15 cellular contexts compared by ENCODE assay signal in the genomic region with DNA sequence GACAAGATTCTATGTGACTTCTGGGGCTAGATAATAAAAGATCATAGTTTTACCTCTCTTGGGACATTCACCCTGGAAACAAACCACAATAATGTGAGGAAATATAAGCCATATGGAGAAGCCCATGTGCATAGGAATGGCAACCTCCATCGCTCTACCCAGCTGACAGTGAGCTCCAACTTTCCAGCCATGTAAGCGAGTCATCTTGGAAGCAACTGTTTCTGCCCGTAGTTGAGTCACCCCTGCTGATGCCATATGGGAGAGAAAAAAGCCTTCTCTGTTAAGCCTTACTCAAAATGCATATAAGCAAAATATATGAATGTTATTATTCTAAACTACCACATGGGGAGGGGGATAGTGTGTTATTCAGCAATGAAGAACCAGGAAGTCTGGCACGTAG. TPM values are rescaled to one million over a fixed set of nuclear protein-coding genes. Genes with fewer than 3 reads are reported as not detected.
DNase-seq lines count a peak whose midpoint lies in the region; ATAC-seq and TF ChIP-seq lines count a peak whose summit lies in the region.
"Had no signal": no experiment of that assay in that cellular context is flagged by ENCODE, and none has a peak within 500 bp of the region (broad histone marks: within the 10 kb centered on the region; RNA-seq: fewer than 3 reads in every experiment).

No MANE protein-coding gene starts in this region.

- peak overlapping the region; percentile 33; the same call in 1 of the 2 replicates for H2BK20ac ChIP-seq in IMR-90 (ENCODE audit: low read depth, low read length)

- DNase-seq in EL (peak; percentile 72), IMR-90 (peak; percentile 92), astrocyte of the spinal cord (ENCODE audit: low read depth, low spot score) (peak; percentile 71), kidney glomerular epithelial cell (lab: John Stamatoyannopoulos, UW) (peak; percentile 23), head of caudate nucleus (no peak), OCI-LY7 (ENCODE audit: low spot score) (no peak)
- no peak for DNase-seq in activated effector memory CD4-positive, alpha-beta T cell treated with Interleukin-2 at 50 U/mL for 16 hours
- DNase-seq: activated CD4-positive, CD25-positive, alpha-beta regulatory T cell; DMS53; naive thymus-derived CD4-positive, alpha-beta T cell; NCI-H2227 treated with DMSO at 0.1 percent for 48 hours; SHP77 treated with DMSO at 0.1 percent for 48 hours had no signal

- no peaks in the 10 kb centered on the region for H3K79me1 ChIP-seq in IMR-90 (ENCODE audit: low read depth in 1 of 2, low read length in 2 of 2)

- H4K91ac ChIP-seq in IMR-90 (ENCODE audit: insufficient read depth, low read depth, low read length) = no peak overlapping the region

- H4K20me1 ChIP-seq in IMR-90 (ENCODE audit: insufficient read depth, low read length) = no peaks in the 10 kb centered on the region
- H4K20me1 ChIP-seq in OCI-LY7 (ENCODE audit: insufficient read depth, low read length) = no peaks in the 10 kb centered on the region

- no peak overlapping the region for H4K5ac ChIP-seq in IMR-90 (ENCODE audit: low read depth, low read length)

- H2BK15ac ChIP-seq in IMR-90 (ENCODE audit: low read depth, low read length) = no peak overlapping the region

- no peak overlapping the region for H3K18ac ChIP-seq in IMR-90 (ENCODE audit: low read depth, low read length)

- TF ChIP-seq POLR2A in IMR-90 (IDR thresholded peaks at IDR 0.05; ENCODE audit: low read depth, low read length) = no peak

- TF ChIP-seq CTCF in IMR-90 (conservative IDR thresholded peaks at IDR 0.05; ENCODE audit: low read depth, low read length) (no peak), astrocyte of the spinal cord (IDR thresholded peaks at IDR 0.05; ENCODE audit: low read depth, low read length) (no peak), OCI-LY7 (conservative IDR thresholded peaks at IDR 0.05; ENCODE audit: low read length) (no peak)

- H3K4me1 ChIP-seq in IMR-90 (ENCODE audit: control insufficient read depth, insufficient read depth, low read length) (0 out of 2 replicates have a peak, but pooled peaks cover 1% of the 10 kb centered on the region), OCI-LY7 (ENCODE audit: insufficient read depth, low read length, poor library complexity, severe bottlenecking) (no peaks in the 10 kb centered on the region)

- peak; percentile 9; the same call in 1 of the 2 replicates for TF ChIP-seq RAD21 in IMR-90 (IDR thresholded peaks at IDR 0.05; ENCODE audit: low read length)

- H3K9me3 ChIP-seq in IMR-90 (ENCODE audit: control insufficient read depth, insufficient read depth, low read length) = no peaks in the 10 kb centered on the region
- H3K9me3 ChIP-seq in OCI-LY7 (ENCODE audit: low read length) = no peaks in the 10 kb centered on the region

- H2BK5ac ChIP-seq in IMR-90 (ENCODE audit: low read depth, low read length, poor library complexity, severe bottlenecking) = no peak overlapping the region

- BruUV-seq in IMR-90 (replicated peaks; lab: Mats Ljungman, UMichigan) (no TSS peak), OCI-LY7 (replicated peaks; lab: Mats Ljungman, UMichigan) (no TSS peak)

- H3K56ac ChIP-seq in IMR-90 (ENCODE audit: extremely low read depth, insufficient read depth, low read length) = no peak overlapping the region

- dilution Hi-C loops in IMR-90 (cut with HindIII; ENCODE audit: low sequenced_read_pairs, unreplicated experiment) = no loop called here

- no peak overlapping the region for H3K14ac ChIP-seq in IMR-90 (replicated peaks; ENCODE audit: low read depth, low read length)

- H3K79me2 ChIP-seq in OCI-LY7 (ENCODE audit: insufficient read depth, low read depth, low read length) = no peaks in the 10 kb centered on the region

- no peaks in the 10 kb centered on the region for H3K9me2 ChIP-seq in OCI-LY7 (ENCODE audit: insufficient read depth, low read length)

- WGBS in IMR-90 (ENCODE audit: extremely low coverage in 2 of 2, insufficient read length in 1 of 2), 2 experiments = no CpG with 5 or more reads among the region's 4 CpGs

- in situ Hi-C loops in IMR-90 (cut with MboI; ENCODE audit: low sequenced_read_pairs) = no loop called here
- in situ Hi-C loops in astrocyte of the spinal cord (cut with HindIII; ENCODE audit: low sequenced_read_pairs) = no loop called here

- peaks cover 6% of the 10 kb centered on the region for H3K27me3 ChIP-seq in IMR-90 (ENCODE audit: control insufficient read depth, insufficient read depth, low read length)

- H3K4me2 ChIP-seq in IMR-90 (ENCODE audit: low read depth, low read length) = no peak overlapping the region
- H3K4me2 ChIP-seq in OCI-LY7 (ENCODE audit: low read length) = no peak overlapping the region
- H3K4me2 ChIP-seq: KMS-11 had no signal

- POLR2A ChIA-PET in IMR-90 (lab: Charles Lee; ENCODE audit: unreplicated experiment) = no interaction called here
- POLR2A ChIA-PET in OCI-LY7 (lab: Charles Lee) = interaction anchor here (0.9 kb wide), 1 partner anchor 8 kb away, joined by 3 read pairs; no protein-coding TSS in a partner anchor

- H3K23ac ChIP-seq in IMR-90 (ENCODE audit: low read depth, low read length) = no peak overlapping the region

- H3K4me3 ChIP-seq in IMR-90 (ENCODE audit: insufficient read depth, low read depth, low read length) (no peak overlapping the region), astrocyte of the spinal cord (ENCODE audit: low read depth, low read length) (no peak overlapping the region), OCI-LY7 (ENCODE audit: low read depth, low read length, poor library complexity, severe bottlenecking) (no peak overlapping the region)

- H3K27ac ChIP-seq in IMR-90 (ENCODE audit: insufficient read depth, low read length) = no peak overlapping the region
- H3K27ac ChIP-seq in OCI-LY7 (ENCODE audit: low read depth, low read length, poor library complexity, severe bottlenecking) = no peak overlapping the region
- H3K27ac ChIP-seq: KMS-11 had no signal

- H2AFZ ChIP-seq in IMR-90 (replicated peaks; ENCODE audit: low read length, poor library complexity) = no peak overlapping the region
- no peak overlapping the region for H2AFZ ChIP-seq in OCI-LY7 (ENCODE audit: low read length)

- no peak overlapping the region for H3K4ac ChIP-seq in IMR-90 (ENCODE audit: low read depth, low read length)

- CTCF ChIA-PET in IMR-90 (lab: Yijun Ruan, JAX) = no interaction called here
- CTCF ChIA-PET in OCI-LY7 (lab: Charles Lee; ENCODE audit: unreplicated experiment) = no interaction called here

- ATAC-seq in IMR-90 (ENCODE audit: low read depth) (peak; percentile 97), HG03095 (IDR thresholded peaks at IDR 0.05; ENCODE audit: unreplicated experiment) (no peak)
- ATAC-seq: naive thymus-derived CD4-positive, alpha-beta T cell; sciatic nerve had no signal

- H2AK9ac ChIP-seq in IMR-90 (replicated peaks; ENCODE audit: low read depth, low read length, poor library complexity) = no peak overlapping the region

- H3K9me1 ChIP-seq in IMR-90 (ENCODE audit: insufficient read depth, low read length) = no peaks in the 10 kb centered on the region

- intact Hi-C loops in IMR-90 (cut with micrococcal nuclease) = no loop called here
- intact Hi-C loops in head of caudate nucleus (cut with DNase I) = no loop called here
- intact Hi-C loops in OCI-LY7 (cut with micrococcal nuclease; ENCODE audit: unreplicated experiment) = no loop called here

- no peak overlapping the region for H3K9ac ChIP-seq in IMR-90 (ENCODE audit: low read depth, low read length)
- H3K9ac ChIP-seq: KMS-11 had no signal

- H2BK120ac ChIP-seq in IMR-90 (ENCODE audit: low read depth, low read length) = no peak overlapping the region

- H4K8ac ChIP-seq in IMR-90 (ENCODE audit: low read depth in 2 of 2, low read length in 2 of 2) = no peak overlapping the region

- no peaks in the 10 kb centered on the region for H3K36me3 ChIP-seq in IMR-90 (ENCODE audit: control insufficient read depth, insufficient read depth, low read length)
- H3K36me3 ChIP-seq in OCI-LY7 (ENCODE audit: insufficient read depth, low read length) = no peaks in the 10 kb centered on the region

- no peak overlapping the region for H2AK5ac ChIP-seq in IMR-90 (ENCODE audit: low read depth, low read length)

TF ChIP-seq in IMR-90, 13 proteins besides CTCF, POLR2A, EP300 and RAD21:
- TF ChIP-seq FOS (IDR thresholded peaks at IDR 0.05; ENCODE audit: low read depth, low read length) (0 out of 2 replicates have a peak, but pooled peaks have one; percentile 56), MAZ (IDR thresholded peaks at IDR 0.05; ENCODE audit: borderline replicate concordance, low read depth, low read length) (no peak), MAFK (IDR thresholded peaks at IDR 0.05; ENCODE audit: low read depth, low read length) (no peak), CEBPB (IDR thresholded peaks at IDR 0.05; ENCODE audit: low read depth, low read length) (peak; percentile 39; the same call in 1 of the 2 replicates)
- TF ChIP-seq, protein P1, sequence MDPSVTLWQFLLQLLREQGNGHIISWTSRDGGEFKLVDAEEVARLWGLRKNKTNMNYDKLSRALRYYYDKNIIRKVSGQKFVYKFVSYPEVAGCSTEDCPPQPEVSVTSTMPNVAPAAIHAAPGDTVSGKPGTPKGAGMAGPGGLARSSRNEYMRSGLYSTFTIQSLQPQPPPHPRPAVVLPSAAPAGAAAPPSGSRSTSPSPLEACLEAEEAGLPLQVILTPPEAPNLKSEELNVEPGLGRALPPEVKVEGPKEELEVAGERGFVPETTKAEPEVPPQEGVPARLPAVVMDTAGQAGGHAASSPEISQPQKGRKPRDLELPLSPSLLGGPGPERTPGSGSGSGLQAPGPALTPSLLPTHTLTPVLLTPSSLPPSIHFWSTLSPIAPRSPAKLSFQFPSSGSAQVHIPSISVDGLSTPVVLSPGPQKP (IDR thresholded peaks at IDR 0.05; ENCODE audit: borderline replicate concordance, low read depth, low read length) = no peak

RNA-seq across cellular contexts. Expression of a gene that starts 31.4 kb away (rescaled TPM):
- 39.6 and 53.6 TPM in 2 replicates for total RNA-seq in IMR-90 (2012; rRNA removed)
- polyA plus RNA-seq in IMR-90 (2012; rRNA removed) = 6.8 TPM in 2 replicates
- 5.6 TPM in 2 replicates for polyA plus RNA-seq in IMR-90 (2012; cell fraction: cytosol; rRNA removed)
- polyA plus RNA-seq in IMR-90 (2012; cell fraction: nucleus; rRNA removed; ENCODE audit: low replicate concordance) = 3.8 and 4.2 TPM in 2 replicates
- 60.7 and 62.3 TPM in 2 replicates for total RNA-seq in OCI-LY7 (2014; rRNA removed; shearing (Covaris generic))
- 51.6 and 53.5 TPM in 2 replicates for total RNA-seq in OCI-LY7 (2022)

Comparison
In these comparisons a context has a peak if more than half of its experiments do, and no peak if none do; other contexts are left out.
1. DNase-seq: peak in EL (single experiment), IMR-90 (single experiment), astrocyte of the spinal cord (single experiment) and kidney glomerular epithelial cell (single experiment); none in head of caudate nucleus (0 of 42), OCI-LY7 (single experiment) and activated effector memory CD4-positive, alpha-beta T cell treated with Interleukin-2 at 50 U/mL for 16 hours (single experiment).